15 cellular contexts compared by ENCODE assay signal in genomic region chr11:20200331-20200955, GRCh38. TPM values are rescaled to one million over a fixed set of nuclear protein-coding genes. Genes with fewer than 3 reads are reported as not detected.
DNase-seq lines count a peak whose midpoint lies in the region; ATAC-seq, FAIRE-seq and TF ChIP-seq lines count a peak whose summit lies in the region.
"Not testable (repeated sequence)": the region's sequence is repeated elsewhere in the genome, so short reads cannot be mapped to it uniquely, and the experiment has no call there.
"Had no signal": no experiment of that assay in that cellular context is flagged by ENCODE, and none has a peak within 500 bp of the region (broad histone marks: within the 10 kb centered on the region; RNA-seq: fewer than 3 reads in every experiment).

No MANE protein-coding gene starts in this region.

- POLR2A ChIA-PET in A549 (lab: Yijun Ruan, JAX); PC-9 (lab: Charles Lee; ENCODE audit: unreplicated experiment); H1 (lab: Charles Lee; ENCODE audit: partially characterized antibody); HepG2 (lab: Yijun Ruan, JAX): not testable (repeated sequence)
- POLR2A ChIA-PET in IMR-90 (lab: Charles Lee; ENCODE audit: unreplicated experiment), result interaction anchor here (0.5 kb wide), 1 partner anchor 1221 kb away, joined by 5 read pairs; no protein-coding TSS in a partner anchor

- H3K9me1 ChIP-seq in IMR-90 (ENCODE audit: insufficient read depth, low read length), result not testable (repeated sequence)

- H2BK5ac ChIP-seq in IMR-90 (ENCODE audit: low read depth, low read length, poor library complexity, severe bottlenecking); H1 (ENCODE audit: low read depth, low read length): not testable (repeated sequence)

- H3K79me2 ChIP-seq in PC-9 (ENCODE audit: low read depth); H1 (ENCODE audit: control insufficient read depth in 1 of 2, insufficient read depth in 2 of 2, low read length in 2 of 2); HepG2 (ENCODE audit: insufficient read depth, low read length): not testable (repeated sequence)

- H4K20me1 ChIP-seq in IMR-90 (ENCODE audit: insufficient read depth, low read length); PC-9 (ENCODE audit: insufficient read depth); H1 (replicated peaks in 1 of 2; ENCODE audit: control insufficient read depth in 1 of 2, insufficient read depth in 2 of 2, low read length in 2 of 2); HepG2 (ENCODE audit: insufficient read depth, low read length): not testable (repeated sequence)

- DNase-seq in A549 (ENCODE audit: low read depth in 1 of 2, low spot score in 1 of 2); IMR-90; PC-9; H1 (ENCODE audit: low read depth in 1 of 2, low spot score in 2 of 2); HepG2 (ENCODE audit: low spot score): not testable (repeated sequence)

- H3K36me3 ChIP-seq in IMR-90 (ENCODE audit: control insufficient read depth, insufficient read depth, low read length); PC-9 (ENCODE audit: low read depth); H1 (ENCODE audit: control insufficient read depth in 2 of 4, insufficient read depth in 4 of 4, low read length in 3 of 4); HepG2 (replicated peaks in 1 of 2; ENCODE audit: control insufficient read depth in 1 of 2, insufficient read depth in 2 of 2, low read length in 2 of 2): not testable (repeated sequence)

- H4K5ac ChIP-seq in IMR-90 (ENCODE audit: low read depth, low read length); H1 (ENCODE audit: insufficient read length, low read depth, low read length): not testable (repeated sequence)

- not testable (repeated sequence) for H4K8ac ChIP-seq in IMR-90 (ENCODE audit: low read depth in 2 of 2, low read length in 2 of 2); H1 (ENCODE audit: extremely low read depth, insufficient read depth, low read length)

- ATAC-seq in A549; IMR-90 (ENCODE audit: low read depth); HepG2: not testable (repeated sequence)

- H3K14ac ChIP-seq in IMR-90 (replicated peaks; ENCODE audit: low read depth, low read length); H1 (ENCODE audit: insufficient read length): not testable (repeated sequence)

- H3K79me1 ChIP-seq in IMR-90 (ENCODE audit: low read depth in 1 of 2, low read length in 2 of 2); H1 (ENCODE audit: low read depth, low read length): not testable (repeated sequence)

- not testable (repeated sequence) for H3K4ac ChIP-seq in IMR-90 (ENCODE audit: low read depth, low read length); H1 (replicated peaks; ENCODE audit: insufficient read length, low read depth, low read length)

- not testable (repeated sequence) for H2BK15ac ChIP-seq in IMR-90 (ENCODE audit: low read depth, low read length); H1 (ENCODE audit: low read length)

- H2BK120ac ChIP-seq in IMR-90 (ENCODE audit: low read depth, low read length); H1 (replicated peaks; ENCODE audit: low read depth, low read length): not testable (repeated sequence)

- FAIRE-seq in A549 (lab: Jason Lieb, UNC); H1 (lab: Jason Lieb, UNC); HepG2 (lab: Jason Lieb, UNC): not testable (repeated sequence)

- not testable (repeated sequence) for BruUV-seq in IMR-90 (replicated peaks; lab: Mats Ljungman, UMichigan); PC-9 (replicated peaks; lab: Mats Ljungman, UMichigan); HepG2 (replicated peaks; lab: Mats Ljungman, UMichigan)

- not testable (repeated sequence) for H3F3A ChIP-seq in PC-9 (ENCODE audit: insufficient read depth, low read depth)

- not testable (repeated sequence) for H4K91ac ChIP-seq in IMR-90 (ENCODE audit: insufficient read depth, low read depth, low read length); H1 (replicated peaks; ENCODE audit: insufficient read length, low read length)

- not testable (repeated sequence) for H3K9me2 ChIP-seq in PC-9 (ENCODE audit: insufficient read depth)

- not testable (repeated sequence) for H3K23ac ChIP-seq in IMR-90 (ENCODE audit: low read depth, low read length); H1 (ENCODE audit: insufficient read length)

- not testable (repeated sequence) for H3K23me2 ChIP-seq in H1 (ENCODE audit: low read depth, low read length)

- TF ChIP-seq POLR2A in A549 (IDR thresholded peaks at IDR 0.05; ENCODE audit: low read length); IMR-90 (IDR thresholded peaks at IDR 0.05; ENCODE audit: low read depth, low read length); H1 (IDR thresholded peaks at IDR 0.05; ENCODE audit: control extremely low read depth in 1 of 2, low read depth in 2 of 2, low read length in 2 of 2); HepG2 (IDR thresholded peaks at IDR 0.05; ENCODE audit: insufficient read depth in 1 of 2, low read depth in 2 of 2, low read length in 2 of 2): not testable (repeated sequence)

- TF ChIP-seq RAD21 in A549 (conservative IDR thresholded peaks at IDR 0.05 in 1 of 2, IDR thresholded peaks at IDR 0.05 in 1 of 2); IMR-90 (IDR thresholded peaks at IDR 0.05; ENCODE audit: low read length); H1 (IDR thresholded peaks at IDR 0.05 in 1 of 2, conservative IDR thresholded peaks at IDR 0.05 in 1 of 2; ENCODE audit: low read depth in 2 of 2, low read length in 2 of 2); HepG2 (CRISPR knock-in tag; IDR thresholded peaks at IDR 0.05): not testable (repeated sequence)

- WGBS in A549 (ENCODE audit: missing lambda C conversion rate), result 36% methylated on average over 5 of the region's 5 CpGs
- WGBS in IMR-90 (ENCODE audit: extremely low coverage in 2 of 2, insufficient read length in 1 of 2), 2 experiments, result no CpG with 5 or more reads among the region's 5 CpGs
- WGBS in H1 (ENCODE audit: extremely low coverage in 1 of 2, insufficient coverage in 1 of 2, insufficient read length in 1 of 2, insufficient replicate concordance in 2 of 2, low coverage in 1 of 2, low lambda C conversion rate in 2 of 2, missing lambda C conversion rate in 1 of 2), 2 experiments, result 28% methylated on average over 5 of the region's 5 CpGs; no CpG with 5 or more reads in 1 of the 2 experiments
- 0% methylated on average over 5 of the region's 5 CpGs for WGBS in HepG2 (ENCODE audit: low lambda C conversion rate)

- H3K4me2 ChIP-seq in A549 (0 out of 3 replicates have a peak overlapping the region, but pooled peaks have one; percentile 10), IMR-90 (ENCODE audit: low read depth, low read length) (peak overlapping the region; percentile 40; the same call in 1 of the 2 replicates), PC-9 (peak overlapping the region; percentile 23; the same call in 1 of the 2 replicates), H1 (ENCODE audit: insufficient read depth in 1 of 2, low read depth in 2 of 2, low read length in 2 of 2) (0 out of 4 replicates have a peak overlapping the region, but pooled peaks of 1 of the 2 experiments have one; percentile 4), HepG2 (ENCODE audit: low read depth, low read length) (0 out of 2 replicates have a peak overlapping the region, but pooled peaks have one; percentile 5)

- TF ChIP-seq CTCF in A549 (IDR thresholded peaks at IDR 0.05); IMR-90 (conservative IDR thresholded peaks at IDR 0.05; ENCODE audit: low read depth, low read length); PC-9 (conservative IDR thresholded peaks at IDR 0.05); H1 (IDR thresholded peaks at IDR 0.05; ENCODE audit: control extremely low read depth in 1 of 3, insufficient read depth in 1 of 3, low read depth in 1 of 3, low read length in 3 of 3); HepG2 (CRISPR knock-in tag; IDR thresholded peaks at IDR 0.05): not testable (repeated sequence)

- not testable (repeated sequence) for H3K56ac ChIP-seq in IMR-90 (ENCODE audit: extremely low read depth, insufficient read depth, low read length); H1 (replicated peaks; ENCODE audit: insufficient read length, low read depth, low read length)

- intact Hi-C loops in IMR-90 (cut with micrococcal nuclease); PC-9 (cut with micrococcal nuclease; ENCODE audit: unreplicated experiment); HepG2 (cut with micrococcal nuclease; ENCODE audit: unreplicated experiment): not testable (repeated sequence)

- H3K18ac ChIP-seq in IMR-90 (ENCODE audit: low read depth, low read length); H1 (ENCODE audit: extremely low read depth, low read length): not testable (repeated sequence)

- in situ Hi-C loops in IMR-90 (cut with MboI; ENCODE audit: low sequenced_read_pairs); HepG2 (cut with HindIII; ENCODE audit: extremely low pct_ligation_motif_present, low pct_unique_long_range_greater_than_20kb): not testable (repeated sequence)

- H3K9me3 ChIP-seq in A549; IMR-90 (ENCODE audit: control insufficient read depth, insufficient read depth, low read length); PC-9 (ENCODE audit: insufficient read depth, low read depth); H1 (ENCODE audit: insufficient read depth in 2 of 2, low read depth in 1 of 2, low read length in 1 of 2); HepG2 (ENCODE audit: low read length): not testable (repeated sequence)

- H2AFZ ChIP-seq in IMR-90 (replicated peaks; ENCODE audit: low read length, poor library complexity); PC-9; H1 (ENCODE audit: low read length); HepG2 (ENCODE audit: low read length): not testable (repeated sequence)

- not testable (repeated sequence) for TF ChIP-seq EP300 in A549 (IDR thresholded peaks at IDR 0.05); H1 (IDR thresholded peaks at IDR 0.05; ENCODE audit: borderline replicate concordance in 1 of 2, low read depth in 2 of 2, low read length in 2 of 2); HepG2 (IDR thresholded peaks at IDR 0.05; ENCODE audit: low read depth in 2 of 2, low read length in 2 of 2); HepG2 (CRISPR knock-in tag; IDR thresholded peaks at IDR 0.05; ENCODE audit: borderline replicate concordance)

- H3K4me3 ChIP-seq in A549; IMR-90 (ENCODE audit: insufficient read depth, low read depth, low read length); PC-9; H1 (ENCODE audit: extremely low read depth in 1 of 4, insufficient read depth in 2 of 4, low read depth in 3 of 4, low read length in 4 of 4); HepG2 (replicated peaks in 1 of 3; ENCODE audit: insufficient read depth in 1 of 3, low read depth in 2 of 3, low read length in 3 of 3): not testable (repeated sequence)

- dilution Hi-C loops in IMR-90 (cut with HindIII; ENCODE audit: low sequenced_read_pairs, unreplicated experiment), result not testable (repeated sequence)

- not testable (repeated sequence) for H3K4me1 ChIP-seq in A549; IMR-90 (ENCODE audit: control insufficient read depth, insufficient read depth, low read length); PC-9 (replicated peaks; ENCODE audit: insufficient read depth); H1 (replicated peaks in 1 of 4; ENCODE audit: control insufficient read depth in 3 of 4, insufficient read depth in 4 of 4, low read length in 3 of 4); HepG2 (ENCODE audit: insufficient read depth, low read length)

- CTCF ChIA-PET in A549 (lab: Yijun Ruan, JAX); PC-9 (lab: Charles Lee); HepG2 (lab: Yijun Ruan, JAX; ENCODE audit: low intra/inter-chr PET ratio, low total read pairs): not testable (repeated sequence)
- CTCF ChIA-PET in IMR-90 (lab: Yijun Ruan, JAX) (interaction anchor here (0.6 to 0.7 kb wide), 2 partner anchors 32 to 86 kb away, joined by 3 read pairs; no protein-coding TSS in a partner anchor), H1 (lab: Charles Lee; ENCODE audit: partially characterized antibody) (interaction anchor here (1.0 to 1.3 kb wide), 4 partner anchors 24 to 155 kb away, joined by 3 to 6 read pairs (median 4); no protein-coding TSS in a partner anchor)

- not testable (repeated sequence) for H2BK20ac ChIP-seq in IMR-90 (ENCODE audit: low read depth, low read length); H1 (ENCODE audit: low read length)

- not testable (repeated sequence) for H2BK12ac ChIP-seq in H1 (ENCODE audit: low read depth, low read length)

- H3K9ac ChIP-seq in IMR-90 (ENCODE audit: low read depth, low read length); H1 (replicated peaks in 1 of 4; ENCODE audit: extremely low read depth in 1 of 4, low read depth in 3 of 4, low read length in 3 of 4); HepG2 (ENCODE audit: insufficient read depth, low read depth, low read length): not testable (repeated sequence)

- H3K27ac ChIP-seq in A549; IMR-90 (ENCODE audit: insufficient read depth, low read length); PC-9; H1 (ENCODE audit: low read depth, low read length); HepG2 (ENCODE audit: extremely low read length, insufficient read depth, low read length): not testable (repeated sequence)

- not testable (repeated sequence) for H2AK5ac ChIP-seq in IMR-90 (ENCODE audit: low read depth, low read length); H1 (ENCODE audit: low read depth, low read length)

- not testable (repeated sequence) for H2AK9ac ChIP-seq in IMR-90 (replicated peaks; ENCODE audit: low read depth, low read length, poor library complexity)

- peaks cover 11% of the 10 kb centered on the region for H3K27me3 ChIP-seq in IMR-90 (ENCODE audit: control insufficient read depth, insufficient read depth, low read length)
- H3K27me3 ChIP-seq in PC-9 (ENCODE audit: insufficient read depth, low read depth), result not testable (repeated sequence)
- H3K27me3 ChIP-seq in H1 (replicated peaks in 1 of 4; ENCODE audit: control insufficient read depth in 3 of 4, extremely low read depth in 1 of 4, insufficient read depth in 3 of 4, low read length in 3 of 4), result peaks cover 51 to 91% (median 78%) of the 10 kb centered on the region in 4 experiments
- peaks cover 0 to 19% of the 10 kb centered on the region in 2 experiments; a peak in 2 of 5 replicates for H3K27me3 ChIP-seq in HepG2 (ENCODE audit: control insufficient read depth in 1 of 2, insufficient read depth in 2 of 2, low read length in 2 of 2)

RNA-seq across cellular contexts. Expression of gene DBX1, which starts 40.2 kb away (rescaled TPM):
- polyA plus RNA-seq in A549 (2011; rRNA removed) (not detected in 2 replicates), A549 (2017; fragmentation: RNase III; extraction: RNeasy Plus Mini Kit Qiagen cat#74134 plus additional on column Dnase treatment) (not detected in 3 replicates), IMR-90 (2012; rRNA removed) (not detected in 2 replicates), H1 (2011; rRNA removed) (0.05 TPM in 1 of 2 replicates, not detected in the other), HepG2 (2011; rRNA removed) (not detected in 2 replicates)
- polyA plus RNA-seq in A549 (2012; cell fraction: cytosol; rRNA removed), result not detected in 2 replicates
- polyA plus RNA-seq in A549 (2012; cell fraction: nucleus; rRNA removed), result not detected in 2 replicates
- polyA minus RNA-seq in A549 (2011; rRNA and poly(A)+ RNA removed), result not detected in 2 replicates
- total RNA-seq in IMR-90 (2012; rRNA removed) (not detected in 2 replicates), PC-9 (2021) (not detected in 2 replicates), HepG2 (2016; rRNA removed; fragmentation: Illumina TruSeq; extraction: Trizol) (not detected in 2 replicates)
- not detected in 2 replicates for polyA plus RNA-seq in IMR-90 (2012; cell fraction: cytosol; rRNA removed)
- polyA plus RNA-seq in IMR-90 (2012; cell fraction: nucleus; rRNA removed; ENCODE audit: low replicate concordance), result not detected in 2 replicates
- not detected in 2 replicates for total RNA-seq in H1 (2021; fragmentation: NEBNext Ultra II Directional; extraction: Animal tissue kit (Norgen Biotek cat#: 25700))
- polyA plus RNA-seq in H1 (2011; cell fraction: cytosol; rRNA removed), result 0.09 TPM
- polyA plus RNA-seq in H1 (2011; cell fraction: nucleus; rRNA removed), result not detected
- 0.19 TPM in 1 of 4 replicates, not detected in the others for polyA plus RNA-seq in H1 (2012, experiment 1 of 2)
- not detected for polyA plus RNA-seq in H1 (2012, experiment 2 of 2)
- polyA plus RNA-seq in H1 (2013, experiment 1 of 2), result 0.04 TPM
- polyA plus RNA-seq in H1 (2013, experiment 2 of 2), result not detected
- polyA minus RNA-seq in H1 (2011; rRNA and poly(A)+ RNA removed), result not detected in 2 replicates
- polyA minus RNA-seq in H1 (2011; cell fraction: cytosol; rRNA and poly(A)+ RNA removed), result not detected
- polyA minus RNA-seq in H1 (2011; cell fraction: nucleus; rRNA and poly(A)+ RNA removed), result not detected
- not detected in 2 replicates for total RNA-seq in HepG2 (2016; cell fraction: cytosol; rRNA removed; fragmentation: Illumina TruSeq; extraction: Trizol; ENCODE audit: low read depth)
- total RNA-seq in HepG2 (2016; cell fraction: insoluble cytoplasmic fraction; rRNA removed; fragmentation: Illumina TruSeq; extraction: Trizol), result not detected in 2 replicates
- not detected in 2 replicates for total RNA-seq in HepG2 (2016; cell fraction: membrane; rRNA removed; fragmentation: Illumina TruSeq; extraction: Trizol)
- not detected in 2 replicates for total RNA-seq in HepG2 (2016; cell fraction: nucleus; rRNA removed; fragmentation: Illumina TruSeq; extraction: Trizol)
- not detected in 2 replicates for polyA plus RNA-seq in HepG2 (2011; cell fraction: cytosol; rRNA removed)
- polyA plus RNA-seq in HepG2 (2011; cell fraction: nucleus; rRNA removed), result not detected in 2 replicates
- polyA plus RNA-seq in HepG2 (2012), result not detected in 2 replicates
- not detected in 2 replicates for polyA plus RNA-seq in HepG2 (2016; cell fraction: cytosol; fragmentation: Illumina TruSeq; extraction: Trizol; ENCODE audit: low read depth)
- polyA plus RNA-seq in HepG2 (2016; cell fraction: insoluble cytoplasmic fraction; fragmentation: Illumina TruSeq; extraction: Trizol; ENCODE audit: low read depth), result not detected in 2 replicates
- polyA plus RNA-seq in HepG2 (2016; cell fraction: membrane; fragmentation: Illumina TruSeq; extraction: Trizol; ENCODE audit: low read depth), result not detected in 2 replicates
- not detected in 2 replicates for polyA plus RNA-seq in HepG2 (2016; cell fraction: nucleus; fragmentation: Illumina TruSeq; extraction: Trizol; ENCODE audit: insufficient read depth, low read depth)
- polyA minus RNA-seq in HepG2 (2011; rRNA and poly(A)+ RNA removed; ENCODE audit: low replicate concordance), result not detected in 2 replicates
- not detected in 2 replicates for polyA minus RNA-seq in HepG2 (2011; cell fraction: cytosol; rRNA and poly(A)+ RNA removed)
- not detected in 2 replicates for polyA minus RNA-seq in HepG2 (2011; cell fraction: nucleus; rRNA and poly(A)+ RNA removed)
- total RNA-seq: A172; A673; CD4-positive, alpha-beta memory T cell; CD4-positive, CD25-positive, alpha-beta regulatory T cell; CD8-positive, alpha-beta memory T cell; Daoy; G401; GM12878 had no signal
- polyA plus RNA-seq: AG04450; CD14-positive monocyte; CD4-positive, alpha-beta memory T cell; CD4-positive, CD25-positive, alpha-beta regulatory T cell; CD8-positive, alpha-beta memory T cell; GM12878 had no signal
